7 cellular contexts compared by ENCODE assay signal in genomic region chr10:31615129-31615528, GRCh38.
"Had no signal": no experiment of that assay in that cellular context is flagged by ENCODE, and none has a peak within 500 bp of the region (broad histone marks: within the 10 kb centered on the region; RNA-seq: fewer than 3 reads in every experiment).

No MANE protein-coding gene starts in this region.

- H3K27ac ChIP-seq: GM23248, KMS-11 had no signal

- H3K9me3 Mint-ChIP-seq: HFFc6 had no signal

- H3K27ac Mint-ChIP-seq: H9, HFFc6, IgD-negative memory B cell had no signal

- H3K36me3 Mint-ChIP-seq: IgD-negative memory B cell had no signal

- H3K4me3 Mint-ChIP-seq: H9, HFFc6, IgD-negative memory B cell had no signal

- H3K4me3 ChIP-seq: GM23248 had no signal

- DNase-seq: GM23248, H9, HCEC 1CT, HFFc6, KBM-7 had no signal
